Comparison of ENCODE assay signal across 1 cellular context in genomic region chr3:190162013-190162412, GRCh38. TPM values are rescaled to one million over a fixed set of nuclear protein-coding genes. Genes with fewer than 3 reads are reported as not detected.
"Had no signal": no experiment of that assay in that cellular context is flagged by ENCODE, and none has a peak within 500 bp of the region (broad histone marks: within the 10 kb centered on the region; RNA-seq: fewer than 3 reads in every experiment).

No MANE protein-coding gene starts in this region.

RNA-seq across cellular contexts. Expression of gene P3H2, which starts 41.3 kb away (rescaled TPM):
- polyA plus RNA-seq: naive thymus-derived CD4-positive, alpha-beta T cell had no signal
